1 cellular context compared by ENCODE assay signal in genomic region chr22:46035742-46036557, GRCh38.
A peak's percentile ranks its signal among the peaks of the same experiment; 100 is the strongest.
TF ChIP-seq lines count a peak whose summit lies in the region.

No MANE protein-coding gene starts in this region.

TF ChIP-seq in HEK293, 187 proteins besides CTCF, POLR2A, EP300 and RAD21 (continued from another document):
- TF ChIP-seq ZNF768 (tag by site-specific recombination; IDR thresholded peaks at IDR 0.05) (no peak), ZNF48 (tag by site-specific recombination; IDR thresholded peaks at IDR 0.05) (no peak), ZBTB6 (tag by site-specific recombination; IDR thresholded peaks at IDR 0.05) (no peak), ZNF513 (tag by site-specific recombination; IDR thresholded peaks at IDR 0.05) (no peak), HIC1 (tag by site-specific recombination; IDR thresholded peaks at IDR 0.05) (no peak), ZNF580 (tag by site-specific recombination; IDR thresholded peaks at IDR 0.05) (no peak), BCL6B (tag by site-specific recombination; IDR thresholded peaks at IDR 0.05) (no peak), ZNF76 (tag by site-specific recombination; IDR thresholded peaks at IDR 0.05; ENCODE audit: borderline replicate concordance, low read depth) (no peak), ZNF16 (tag by site-specific recombination; IDR thresholded peaks at IDR 0.05; ENCODE audit: low read depth) (no peak), ZNF2 (tag by site-specific recombination; IDR thresholded peaks at IDR 0.05) (no peak), ZNF791 (tag by site-specific recombination; IDR thresholded peaks at IDR 0.05) (no peak), ZNF184 (tag by site-specific recombination; IDR thresholded peaks at IDR 0.05) (no peak), ZFP69B (tag by site-specific recombination; IDR thresholded peaks at IDR 0.05) (no peak), GLIS1 (tag by site-specific recombination; IDR thresholded peaks at IDR 0.05) (peak; percentile 78), ZSCAN5A (tag by site-specific recombination; IDR thresholded peaks at IDR 0.05) (no peak), ZBTB10 (tag by site-specific recombination; IDR thresholded peaks at IDR 0.05) (0 out of 2 replicates have a peak, but pooled peaks have one; percentile 31), KLF16 (tag by site-specific recombination; IDR thresholded peaks at IDR 0.05) (peak; percentile 71), HOXC10 (CRISPR knock-in tag; IDR thresholded peaks at IDR 0.05) (no peak), ZNF658 (tag by site-specific recombination; IDR thresholded peaks at IDR 0.05) (no peak), ZFP37 (tag by site-specific recombination; IDR thresholded peaks at IDR 0.05) (0 out of 2 replicates have a peak, but pooled peaks have one; percentile 47)
